19 cellular contexts compared by ENCODE assay signal in genomic region chr10:78899098-78899754, GRCh38.
DNase-seq lines count a peak whose midpoint lies in the region; ATAC-seq and TF ChIP-seq lines count a peak whose summit lies in the region.
"Had no signal": no experiment of that assay in that cellular context is flagged by ENCODE, and none has a peak within 500 bp of the region (broad histone marks: within the 10 kb centered on the region; RNA-seq: fewer than 3 reads in every experiment).

No MANE protein-coding gene starts in this region.

- no CpG with 5 or more reads among the region's 7 CpGs for WGBS in neuronal stem cell (ENCODE audit: extremely low coverage in 2 of 2, insufficient read length in 2 of 2, insufficient replicate concordance in 1 of 2), 2 donors

- no peaks in the 10 kb centered on the region for H3K79me1 ChIP-seq in neuronal stem cell (ENCODE audit: low read depth, low read length)

- intact Hi-C loops in left cardiac atrium (cut with DNase I): no loop called here

- no peak overlapping the region for H4K91ac ChIP-seq in neuronal stem cell (ENCODE audit: low read depth, low read length, poor library complexity)

- peak; percentile 56 for DNase-seq in right atrium auricular region (ENCODE audit: low spot score)
- no peak for DNase-seq in left cardiac atrium
- peak; percentile 7 for DNase-seq in islet precursor cell
- DNase-seq in neuronal stem cell (ENCODE audit: low spot score): no peak
- DNase-seq in activated CD8-positive, alpha-beta T cell treated with anti-CD3 and anti-CD28 coated beads, Interleukin-2, amount 10 ng/mL, durations not matched to agents 7 days and 5 days: no peak
- no peak for DNase-seq in HFFc6
- no peak for DNase-seq in stimulated activated naive CD4-positive, alpha-beta T cell treated with Interleukin-2 at 50 U/mL for 16 hours (lab: John Stamatoyannopoulos, UW)
- DNase-seq: BE2C, DMS53, GDM1, Kasumi-1, NCI-H1694, NCI-H2081, NCI-H2171 treated with DMSO at 0.1 percent for 48 hours had no signal

- H3K27me3 Mint-ChIP-seq in activated CD8-positive, alpha-beta T cell treated with anti-CD3 and anti-CD28 coated beads, Interleukin-2, amount 10 ng/mL, durations not matched to agents 7 days and 5 days (ENCODE audit: low read depth): no peaks in the 10 kb centered on the region
- H3K27me3 Mint-ChIP-seq in HFFc6 (ENCODE audit: insufficient read depth): peaks cover 27% of the 10 kb centered on the region
- H3K27me3 Mint-ChIP-seq: IgD-negative memory B cell had no signal

- peak overlapping the region; percentile 26 for H2BK120ac ChIP-seq in neuronal stem cell (ENCODE audit: low read depth, low read length)

- H3K23ac ChIP-seq in neuronal stem cell (ENCODE audit: low read depth, low read length, poor library complexity): no peak overlapping the region

- H3K9me3 ChIP-seq in right atrium auricular region: no peaks in the 10 kb centered on the region
- H3K9me3 ChIP-seq in neuronal stem cell (replicated peaks in 1 of 2; ENCODE audit: control insufficient read depth in 2 of 2, insufficient read depth in 1 of 2, low read depth in 1 of 2, low read length in 2 of 2): no peaks in the 10 kb centered on the region
- H3K9me3 ChIP-seq: A549, BE2C, HAP-1 had no signal

- no peak for ATAC-seq in left cardiac atrium
- ATAC-seq in activated CD8-positive, alpha-beta T cell treated with anti-CD3 and anti-CD28 coated beads, Interleukin-2, amount 10 ng/mL, durations not matched to agents 7 days and 5 days: no peak

- POLR2A ChIA-PET in activated CD8-positive, alpha-beta T cell treated with anti-CD3 and anti-CD28 coated beads, Interleukin-2, amount 10 ng/mL, durations not matched to agents 7 days and 5 days (lab: Charles Lee): no interaction called here

- TF ChIP-seq CTCF in right atrium auricular region (IDR thresholded peaks at IDR 0.05) (no peak), HFFc6 (IDR thresholded peaks at IDR 0.05) (no peak)

- H3K27me3 ChIP-seq in right atrium auricular region (no peaks in the 10 kb centered on the region), neuronal stem cell (ENCODE audit: control insufficient read depth in 3 of 3, insufficient read depth in 3 of 3, low read depth in 1 of 3, low read length in 3 of 3) (peaks cover 0 to 14% (median 0%) of the 10 kb centered on the region in 3 experiments)
- H3K27me3 ChIP-seq: BE2C, SJSA1 had no signal

- H3K18ac ChIP-seq in neuronal stem cell (ENCODE audit: low read length): no peak overlapping the region

- H3K9ac ChIP-seq in neuronal stem cell (ENCODE audit: low read depth, low read length, poor library complexity): no peak overlapping the region

- H3K36me3 ChIP-seq in right atrium auricular region (no peaks in the 10 kb centered on the region), neuronal stem cell (replicated peaks in 1 of 2; ENCODE audit: control insufficient read depth in 2 of 2, insufficient read depth in 2 of 2, low read length in 2 of 2) (no peaks in the 10 kb centered on the region)
- H3K36me3 ChIP-seq: BE2C, HAP-1, SJSA1 had no signal

- H3K4ac ChIP-seq in neuronal stem cell (ENCODE audit: low read length): no peak overlapping the region

- H2AFZ ChIP-seq in neuronal stem cell (ENCODE audit: low read length): no peak overlapping the region

- H3K4me1 Mint-ChIP-seq in activated CD8-positive, alpha-beta T cell treated with anti-CD3 and anti-CD28 coated beads, Interleukin-2, amount 10 ng/mL, durations not matched to agents 7 days and 5 days (ENCODE audit: low read depth): no peaks in the 10 kb centered on the region
- no peaks in the 10 kb centered on the region for H3K4me1 Mint-ChIP-seq in HFFc6 (ENCODE audit: low read depth)

- H2AK5ac ChIP-seq in neuronal stem cell (ENCODE audit: low read depth, low read length): no peak overlapping the region

- H3K4me3 ChIP-seq in right atrium auricular region: no peak overlapping the region
- no peak overlapping the region for H3K4me3 ChIP-seq in neuronal stem cell (ENCODE audit: low read length in 2 of 2)
- H3K4me3 ChIP-seq: A549, GM23338, HAP-1, SJSA1 had no signal

- no peaks in the 10 kb centered on the region for H3K9me3 Mint-ChIP-seq in activated CD8-positive, alpha-beta T cell treated with anti-CD3 and anti-CD28 coated beads, Interleukin-2, amount 10 ng/mL, durations not matched to agents 7 days and 5 days (ENCODE audit: insufficient read depth)
- H3K9me3 Mint-ChIP-seq in HFFc6: no peaks in the 10 kb centered on the region
- H3K9me3 Mint-ChIP-seq: GM23338, IgD-negative memory B cell had no signal

- H3K4me3 Mint-ChIP-seq in activated CD8-positive, alpha-beta T cell treated with anti-CD3 and anti-CD28 coated beads, Interleukin-2, amount 10 ng/mL, durations not matched to agents 7 days and 5 days: no peak overlapping the region
- H3K4me3 Mint-ChIP-seq in HFFc6: no peak overlapping the region
- H3K4me3 Mint-ChIP-seq: GM23338, IgD-negative memory B cell had no signal

- H3K4me1 ChIP-seq in right atrium auricular region: peaks cover 0 to 9% of the 10 kb centered on the region in 2 donors
- peaks cover 0 to 12% of the 10 kb centered on the region in 2 donors for H3K4me1 ChIP-seq in neuronal stem cell (ENCODE audit: control insufficient read depth in 2 of 2, insufficient read depth in 1 of 2, low read depth in 1 of 2, low read length in 2 of 2)
- H3K4me1 ChIP-seq: A549, BE2C, HAP-1 had no signal

- H4K8ac ChIP-seq in neuronal stem cell (ENCODE audit: low read depth, low read length): no peak overlapping the region

- H3K4me2 ChIP-seq in neuronal stem cell (ENCODE audit: insufficient read depth, low read length, poor library complexity, severe bottlenecking): no peak overlapping the region
- H3K4me2 ChIP-seq: A549, GM23338 had no signal

- H2BK5ac ChIP-seq in neuronal stem cell (ENCODE audit: low read length): no peak overlapping the region

- H2BK15ac ChIP-seq in neuronal stem cell (ENCODE audit: low read length): no peak overlapping the region

- H3K36me3 Mint-ChIP-seq in activated CD8-positive, alpha-beta T cell treated with anti-CD3 and anti-CD28 coated beads, Interleukin-2, amount 10 ng/mL, durations not matched to agents 7 days and 5 days (ENCODE audit: low read depth): no peaks in the 10 kb centered on the region
- no peaks in the 10 kb centered on the region for H3K36me3 Mint-ChIP-seq in HFFc6 (ENCODE audit: low read depth)

- CTCF ChIA-PET in activated CD8-positive, alpha-beta T cell treated with anti-CD3 and anti-CD28 coated beads, Interleukin-2, amount 10 ng/mL, durations not matched to agents 7 days and 5 days (lab: Charles Lee): no interaction called here

- no peak overlapping the region for H3K14ac ChIP-seq in neuronal stem cell (ENCODE audit: low read length)

- H3K27ac ChIP-seq in right atrium auricular region (peak overlapping the region in 1 of 2 donors; percentile 50), neuronal stem cell (replicated peaks; ENCODE audit: low read length) (no peak overlapping the region)
- H3K27ac ChIP-seq: A549, SJSA1 had no signal

- H2BK12ac ChIP-seq in neuronal stem cell (ENCODE audit: low read length): no peak overlapping the region

- no peak overlapping the region for H3K27ac Mint-ChIP-seq in activated CD8-positive, alpha-beta T cell treated with anti-CD3 and anti-CD28 coated beads, Interleukin-2, amount 10 ng/mL, durations not matched to agents 7 days and 5 days
- no peak overlapping the region for H3K27ac Mint-ChIP-seq in HFFc6
- H3K27ac Mint-ChIP-seq: GM23338, IgD-negative memory B cell had no signal

Comparison
In these comparisons a context has a peak if more than half of its experiments do, and no peak if none do; other contexts are left out.
1. DNase-seq: peak in right atrium auricular region (single experiment) and islet precursor cell (single experiment); none in left cardiac atrium (single experiment), neuronal stem cell (single experiment), activated CD8-positive, alpha-beta T cell treated with anti-CD3 and anti-CD28 coated beads, Interleukin-2, amount 10 ng/mL, durations not matched to agents 7 days and 5 days (single experiment), HFFc6 (single experiment) and stimulated activated naive CD4-positive, alpha-beta T cell treated with Interleukin-2 at 50 U/mL for 16 hours (single experiment).